ENCODE assay signal across 17 cellular contexts in genomic region chr21:37513383-37513782, GRCh38.
"Had no signal": no experiment of that assay in that cellular context is flagged by ENCODE, and none has a peak within 500 bp of the region (broad histone marks: within the 10 kb centered on the region; RNA-seq: fewer than 3 reads in every experiment).

No MANE protein-coding gene starts in this region.

- DNase-seq: activated CD4-positive, alpha-beta T cell treated with anti-CD3 and anti-CD28 coated beads, Interleukin-2, amount 50 U/mL, for 48 hours; activated gamma-delta T cell; activated T-cell treated with anti-CD3 and anti-CD28 coated beads, Interleukin-2, amount 50 U/mL, for 72 hours; amniotic stem cell; body of pancreas; caudate nucleus; colonic mucosa; effector CD4-positive, alpha-beta T cell; foreskin keratinocyte; glutamatergic neuron; mesendoderm; stimulated activated naive CD4-positive, alpha-beta T cell; uterus; WERI-Rb-1 had no signal

- H3K4me3 Mint-ChIP-seq: activated naive CD8-positive, alpha-beta T cell; activated T-cell treated with anti-CD3 and anti-CD28 coated beads, Interleukin-2, amount 50 U/mL, for 72 hours had no signal

- H3K36me3 ChIP-seq: uterus had no signal

- H3K27ac ChIP-seq: body of pancreas, colonic mucosa, foreskin keratinocyte, parathyroid adenoma, tibial nerve, uterus, WERI-Rb-1 had no signal

- H3K9me3 Mint-ChIP-seq: activated T-cell treated with anti-CD3 and anti-CD28 coated beads, Interleukin-2, amount 50 U/mL, for 72 hours had no signal

- ATAC-seq: activated T-cell treated with anti-CD3 and anti-CD28 coated beads, Interleukin-2, amount 50 U/mL, for 72 hours; foreskin keratinocyte had no signal

- H3K4me1 ChIP-seq: body of pancreas, colonic mucosa, parathyroid adenoma, tibial nerve, uterus had no signal

- H3K4me3 ChIP-seq: body of pancreas, colonic mucosa, tibial nerve, uterus had no signal

- H3K79me2 ChIP-seq: parathyroid adenoma had no signal

- H3K27me3 ChIP-seq: body of pancreas, colonic mucosa, foreskin keratinocyte, tibial nerve, uterus had no signal

- H3K9me3 ChIP-seq: body of pancreas, colonic mucosa, tibial nerve, uterus had no signal

- H2AFZ ChIP-seq: parathyroid adenoma had no signal

- H3K27me3 Mint-ChIP-seq: activated naive CD8-positive, alpha-beta T cell had no signal

- H3K9ac ChIP-seq: parathyroid adenoma had no signal
